13 cellular contexts compared by ENCODE assay signal in the genomic region with DNA sequence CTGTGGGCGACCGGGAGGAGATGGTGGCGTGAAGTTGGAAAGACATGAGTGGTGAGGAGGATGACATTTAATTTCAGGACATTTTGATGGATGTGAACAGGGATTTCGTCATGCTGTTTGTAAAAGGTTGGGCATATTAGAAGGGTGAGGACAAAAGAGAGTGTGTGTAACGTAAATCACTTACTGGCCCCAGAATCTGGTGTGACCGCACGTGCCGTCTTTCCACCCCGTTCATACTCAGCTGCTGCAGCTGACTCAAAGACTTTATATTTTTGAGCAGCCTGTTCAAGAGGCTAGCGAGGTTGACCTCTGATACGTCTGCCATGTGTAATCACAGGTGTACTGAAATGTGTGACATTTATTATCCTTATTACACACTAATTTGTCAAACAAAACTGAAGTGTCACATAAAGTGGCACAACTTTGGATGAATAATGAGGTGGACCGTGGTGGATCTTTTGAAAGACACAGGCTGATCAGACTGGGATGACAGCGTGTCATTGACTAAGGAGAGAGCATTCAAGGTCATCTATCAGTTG.
"Had no signal": no experiment of that assay in that cellular context is flagged by ENCODE, and none has a peak within 500 bp of the region (broad histone marks: within the 10 kb centered on the region; RNA-seq: fewer than 3 reads in every experiment).

No MANE protein-coding gene starts in this region.

- H3K27ac ChIP-seq: VCaP had no signal

- DNase-seq: activated CD4-positive, alpha-beta memory T cell treated with anti-CD3 and anti-CD28 coated beads for 36 hours; activated gamma-delta T cell; activated T-cell treated with anti-CD3 and anti-CD28 coated beads, Interleukin-2, amount 50 U/mL, for 48 hours; amygdala; dermis blood vessel endothelial cell; endodermal cell; natural killer cell; nucleus accumbens; T1000; tibial artery had no signal

- H3K9me3 ChIP-seq: tibial artery had no signal

- H3K36me3 ChIP-seq: tibial artery had no signal

- ATAC-seq: natural killer cell had no signal

- H3K4me3 ChIP-seq: lung, skin epidermis, tibial artery had no signal

- H3K27me3 ChIP-seq: tibial artery had no signal
